ENCODE assay signal across 30 cellular contexts in genomic region chr5:2158767-2159166, GRCh38.
"Had no signal": no experiment of that assay in that cellular context is flagged by ENCODE, and none has a peak within 500 bp of the region (broad histone marks: within the 10 kb centered on the region; RNA-seq: fewer than 3 reads in every experiment).

No MANE protein-coding gene starts in this region.

- H2AFZ ChIP-seq: hepatocyte, neural progenitor cell had no signal

- H3K36me3 ChIP-seq: heart right ventricle, left lung, lower lobe of right lung, neural progenitor cell, pancreas, prostate gland, thyroid gland, transverse colon, upper lobe of left lung, vagina had no signal

- H3K4me1 Mint-ChIP-seq: naive B cell; natural killer cell; stimulated activated effector memory CD8-positive, alpha-beta T cell treated with anti-CD3 and anti-CD28 coated beads, Interleukin-12 subunit alpha, Interleukin-12 subunit beta, amount 100 ng/mL, for 72 hours had no signal

- H3K27me3 Mint-ChIP-seq: naive B cell; stimulated activated naive CD8-positive, alpha-beta T cell treated with anti-CD3 and anti-CD28 coated beads, Interleukin-15, Interleukin-2, amounts not matched to agents 100 ng/mL and 50 ng/mL, for 24 hours had no signal

- H3K9ac ChIP-seq: neural progenitor cell had no signal

- H3K36me3 Mint-ChIP-seq: mesothelial cell of epicardium; naive B cell; natural killer cell; neural progenitor cell; stimulated activated effector memory CD8-positive, alpha-beta T cell treated with anti-CD3 and anti-CD28 coated beads, Interleukin-12 subunit alpha, Interleukin-12 subunit beta, amount 100 ng/mL, for 72 hours had no signal

- H3K9me3 ChIP-seq: heart right ventricle, left lung, lower lobe of right lung, pancreas, prostate gland, testis, thyroid gland, transverse colon, upper lobe of left lung, vagina had no signal

- H3K27ac ChIP-seq: heart right ventricle, hepatocyte, left lung, lower lobe of right lung, neural progenitor cell, pancreas, prostate gland, testis, thyroid gland, transverse colon, upper lobe of left lung, vagina had no signal

- DNase-seq: heart right ventricle; islet precursor cell; kidney glomerular epithelial cell; left cardiac atrium; left lung; lower lobe of right lung; mesendoderm; naive B cell; natural killer cell; nephron progenitor cell; pancreas; retina; right cardiac atrium; stimulated activated CD4-positive, alpha-beta T cell treated with anti-CD3 and anti-CD28 coated beads, Interleukin-12 subunit alpha, Interleukin-12 subunit beta, amount 100 ng/mL, for 4 hours; stimulated activated CD4-positive, alpha-beta T cell treated with anti-CD3 and anti-CD28 coated beads, Interleukin-4, amount 100 ng/mL, for 24 hours; stimulated activated naive CD4-positive, alpha-beta T cell; substantia nigra; testis; thyroid gland; transverse colon; upper lobe of left lung had no signal

- H3K9me3 Mint-ChIP-seq: mesothelial cell of epicardium; nephron progenitor cell; neural progenitor cell; stimulated activated effector memory CD8-positive, alpha-beta T cell treated with anti-CD3 and anti-CD28 coated beads, Interleukin-12 subunit alpha, Interleukin-12 subunit beta, amount 100 ng/mL, for 72 hours; stimulated activated naive CD8-positive, alpha-beta T cell treated with anti-CD3 and anti-CD28 coated beads, Interleukin-15, Interleukin-2, amounts not matched to agents 100 ng/mL and 50 ng/mL, for 24 hours had no signal

- H3K4me3 Mint-ChIP-seq: mesothelial cell of epicardium; naive B cell; natural killer cell; nephron progenitor cell; neural progenitor cell; stimulated activated effector memory CD8-positive, alpha-beta T cell treated with anti-CD3 and anti-CD28 coated beads, Interleukin-12 subunit alpha, Interleukin-12 subunit beta, amount 100 ng/mL, for 72 hours; stimulated activated naive CD8-positive, alpha-beta T cell treated with anti-CD3 and anti-CD28 coated beads, Interleukin-15, Interleukin-2, amounts not matched to agents 100 ng/mL and 50 ng/mL, for 24 hours had no signal

- H3K4me3 ChIP-seq: heart right ventricle, hepatocyte, left lung, lower lobe of right lung, neural progenitor cell, pancreas, prostate gland, skin epidermis, testis, thyroid gland, transverse colon, upper lobe of left lung, vagina had no signal

- H3K27me3 ChIP-seq: hepatocyte, left lung, neural progenitor cell, pancreas, testis, thyroid gland, transverse colon, upper lobe of left lung, vagina had no signal

- H3K27ac Mint-ChIP-seq: mesothelial cell of epicardium; naive B cell; natural killer cell; nephron progenitor cell; neural progenitor cell; stimulated activated effector memory CD8-positive, alpha-beta T cell treated with anti-CD3 and anti-CD28 coated beads, Interleukin-12 subunit alpha, Interleukin-12 subunit beta, amount 100 ng/mL, for 72 hours; stimulated activated naive CD8-positive, alpha-beta T cell treated with anti-CD3 and anti-CD28 coated beads, Interleukin-15, Interleukin-2, amounts not matched to agents 100 ng/mL and 50 ng/mL, for 24 hours had no signal

- ATAC-seq: heart right ventricle; left lung; lower lobe of right lung; natural killer cell; pancreas; right cardiac atrium; sciatic nerve; stimulated activated effector memory CD8-positive, alpha-beta T cell treated with anti-CD3 and anti-CD28 coated beads, Interleukin-12 subunit alpha, Interleukin-12 subunit beta, amount 100 ng/mL, for 72 hours had no signal

- H3K4me2 ChIP-seq: hepatocyte, neural progenitor cell had no signal

- H3K4me1 ChIP-seq: heart right ventricle, left lung, lower lobe of right lung, neural progenitor cell, pancreas, prostate gland, testis, thyroid gland, transverse colon, upper lobe of left lung, vagina had no signal
